9 cellular contexts compared by ENCODE assay signal in genomic region chr7:107501593-107501992, GRCh38. TPM values are rescaled to one million over a fixed set of nuclear protein-coding genes. Genes with fewer than 3 reads are reported as not detected.
DNase-seq lines count a peak whose midpoint lies in the region; TF ChIP-seq lines count a peak whose summit lies in the region.
"Had no signal": no experiment of that assay in that cellular context is flagged by ENCODE, and none has a peak within 500 bp of the region (broad histone marks: within the 10 kb centered on the region; RNA-seq: fewer than 3 reads in every experiment).

No MANE protein-coding gene starts in this region.

- H3K36me3 ChIP-seq in HEK293 (ENCODE audit: control insufficient read depth in 2 of 2, insufficient read depth in 1 of 2, low read length in 2 of 2) (no peaks in the 10 kb centered on the region), SK-N-SH (replicated peaks in 1 of 2; ENCODE audit: control insufficient read depth in 1 of 2, insufficient read depth in 2 of 2, low read length in 1 of 2) (peaks cover 0 to 5% of the 10 kb centered on the region in 2 experiments), right atrium auricular region (no peaks in the 10 kb centered on the region)

- H4K20me1 ChIP-seq in SK-N-SH (ENCODE audit: insufficient read depth): no peaks in the 10 kb centered on the region

- 94% methylated on average over 1 of the region's 1 CpG for WGBS in SK-N-SH (ENCODE audit: low lambda C conversion rate)

- H3K9ac ChIP-seq in SK-N-SH: no peak overlapping the region

- no peak overlapping the region for H3K27ac Mint-ChIP-seq in type B pancreatic cell

- POLR2A ChIA-PET in HEK293 (lab: Yijun Ruan, JAX): no interaction called here
- POLR2A ChIA-PET in SK-N-SH (lab: Yijun Ruan, JAX): no interaction called here

- H3K27me3 ChIP-seq in SK-N-SH (ENCODE audit: insufficient read depth) (no peaks in the 10 kb centered on the region), right atrium auricular region (no peaks in the 10 kb centered on the region)

- H3F3A ChIP-seq in SK-N-SH (replicated peaks; ENCODE audit: insufficient read depth): no peaks in the 10 kb centered on the region

- H3K79me2 ChIP-seq in SK-N-SH (ENCODE audit: insufficient read depth): peaks cover 21% of the 10 kb centered on the region

- H3K9me3 ChIP-seq in HEK293 (ENCODE audit: control insufficient read depth, insufficient read depth, low read depth, low read length) (no peaks in the 10 kb centered on the region), SK-N-SH (no peaks in the 10 kb centered on the region), right atrium auricular region (no peaks in the 10 kb centered on the region)

- H3K4me3 ChIP-seq in HEK293 (ENCODE audit: low read depth, low read length) (no peak overlapping the region), SK-N-SH (ENCODE audit: low read depth in 2 of 2, low read length in 1 of 2) (no peak overlapping the region), right atrium auricular region (no peak overlapping the region)

- peak; percentile 83 for TF ChIP-seq RAD21 in SK-N-SH (IDR thresholded peaks at IDR 0.05; ENCODE audit: low read length)

- H3K4me2 ChIP-seq in SK-N-SH: no peak overlapping the region

- TF ChIP-seq EP300 in SK-N-SH (IDR thresholded peaks at IDR 0.05; ENCODE audit: borderline replicate concordance in 1 of 2, low read depth in 1 of 2, low read length in 1 of 2): no peak

- H3K27ac ChIP-seq in HEK293 (ENCODE audit: extremely low read depth, low read depth, low read length) (no peak overlapping the region), SK-N-SH (ENCODE audit: low read depth in 2 of 2, low read length in 1 of 2) (no peak overlapping the region), right atrium auricular region (no peak overlapping the region)

- H3K27me3 Mint-ChIP-seq in type B pancreatic cell: no peaks in the 10 kb centered on the region
- H3K27me3 Mint-ChIP-seq: naive B cell had no signal

- no peaks in the 10 kb centered on the region for H3K9me2 ChIP-seq in SK-N-SH

- H3K4me1 Mint-ChIP-seq in type B pancreatic cell (ENCODE audit: unreplicated experiment): no peaks in the 10 kb centered on the region

- CTCF ChIA-PET in HEK293 (lab: Yijun Ruan, JAX): interaction anchor here (0.7 to 1.5 kb wide), 8 partner anchors 10 to 351 kb away, joined by 3 to 8 read pairs (median 4); no protein-coding TSS in a partner anchor
- CTCF ChIA-PET in SK-N-SH (lab: Yijun Ruan, JAX): interaction anchor here (0.6 to 3.0 kb wide), 34 partner anchors 10 to 372 kb away, joined by 3 to 28 read pairs (median 4); partner anchors contain the start of genes CBLL1, COG5 and DUS4L

- DNase-seq in DMS153 (lab: John Stamatoyannopoulos, UW): peak; percentile 18
- DNase-seq in SK-N-SH: peak; percentile 56
- DNase-seq in fibroblast of the conjunctiva (ENCODE audit: low read depth): peak; percentile 47
- no peak for DNase-seq in type B pancreatic cell (ENCODE audit: extremely low spot score, unreplicated experiment)
- DNase-seq in inferior parietal cortex (ENCODE audit: extremely low spot score): no peak
- no peak for DNase-seq in occipital lobe (lab: John Stamatoyannopoulos, UW)
- DNase-seq in right atrium auricular region (ENCODE audit: low spot score): no peak
- DNase-seq: naive B cell had no signal

- no peaks in the 10 kb centered on the region for H3K9me3 Mint-ChIP-seq in type B pancreatic cell
- H3K9me3 Mint-ChIP-seq: naive B cell had no signal

- TF ChIP-seq CTCF in HEK293 (tag by site-specific recombination; IDR thresholded peaks at IDR 0.05): no peak; the same call in 1 of the 2 replicates
- peak; percentile 70 for TF ChIP-seq CTCF in SK-N-SH (IDR thresholded peaks at IDR 0.05)
- peak; percentile 57 for TF ChIP-seq CTCF in type B pancreatic cell (conservative IDR thresholded peaks at IDR 0.05)
- peak in 1 of 2 donors; percentile 58 for TF ChIP-seq CTCF in right atrium auricular region (IDR thresholded peaks at IDR 0.05)

- H3K4me1 ChIP-seq in HEK293 (ENCODE audit: control insufficient read depth, insufficient read depth, low read length) (peaks cover 15% of the 10 kb centered on the region), SK-N-SH (ENCODE audit: control insufficient read depth in 1 of 2, insufficient read depth in 2 of 2, low read depth in 1 of 2, low read length in 1 of 2) (peaks cover 0 to 2% of the 10 kb centered on the region in 2 experiments; a peak in 2 of 4 replicates), right atrium auricular region (peaks cover 0 to 7% of the 10 kb centered on the region in 2 donors)

- H3K36me3 Mint-ChIP-seq in type B pancreatic cell: peaks cover 13% of the 10 kb centered on the region

- no peak overlapping the region for H2AFZ ChIP-seq in SK-N-SH (ENCODE audit: low read depth)

- H3K4me3 Mint-ChIP-seq in type B pancreatic cell: no peak overlapping the region
- H3K4me3 Mint-ChIP-seq: naive B cell had no signal

TF ChIP-seq in HEK293, 187 proteins besides CTCF, POLR2A, EP300 and RAD21:
- no peak for TF ChIP-seq ZNF561 (tag by site-specific recombination; IDR thresholded peaks at IDR 0.05; ENCODE audit: borderline replicate concordance)
- TF ChIP-seq ZNF423 (tag by site-specific recombination; IDR thresholded peaks at IDR 0.05): no peak
- peak; percentile 51 for TF ChIP-seq ZNF654 (tag by site-specific recombination; IDR thresholded peaks at IDR 0.05; ENCODE audit: low read depth)
- TF ChIP-seq ZNF10 (tag by site-specific recombination; IDR thresholded peaks at IDR 0.05): no peak
- no peak for TF ChIP-seq ZSCAN18 (tag by site-specific recombination; IDR thresholded peaks at IDR 0.05)
- TF ChIP-seq ZNF558 (tag by site-specific recombination; IDR thresholded peaks at IDR 0.05): no peak

TF ChIP-seq in SK-N-SH, 30 proteins besides CTCF, POLR2A, EP300 and RAD21:
- TF ChIP-seq TCF12 (IDR thresholded peaks at IDR 0.05) (peak; percentile 67), CHD2 (IDR thresholded peaks at IDR 0.05; ENCODE audit: low read length, partially characterized antibody) (no peak), SMC3 (IDR thresholded peaks at IDR 0.05; ENCODE audit: low read depth, low read length) (peak; percentile 76), RCOR1 (IDR thresholded peaks at IDR 0.05; ENCODE audit: low read length) (peak; percentile 35; the same call in 1 of the 2 replicates)

RNA-seq across cellular contexts. Expression of gene GPR22, which starts 31.7 kb away (rescaled TPM):
- 0.03 and 0.23 TPM in 2 replicates for polyA plus RNA-seq in SK-N-SH (2012; rRNA removed)
- polyA plus RNA-seq in SK-N-SH (2012; cell fraction: cytosol; rRNA removed): 0.12 TPM in 2 replicates
- not detected in 2 replicates for polyA plus RNA-seq in SK-N-SH (2012; cell fraction: nucleus; rRNA removed)
- total RNA-seq in type B pancreatic cell (ENCODE audit: low replicate concordance): not detected in 2 replicates
- total RNA-seq in occipital lobe: 226 TPM
- 10 to 100 TPM; 21.7 to 40.6 TPM for total RNA-seq in right atrium auricular region

Comparison
In these comparisons a context has a peak if more than half of its experiments do, and no peak if none do; other contexts are left out.
1. DNase-seq: peak in DMS153 (single experiment), SK-N-SH (single experiment) and fibroblast of the conjunctiva (single experiment); none in type B pancreatic cell (single experiment), inferior parietal cortex (single experiment), occipital lobe (single experiment) and right atrium auricular region (single experiment).
2. RNA of gene GPR22, which starts 31.7 kb away (total RNA-seq): 226 TPM in occipital lobe (single experiment) and 21.7 to 40.6 TPM in right atrium auricular region; not detected in type B pancreatic cell; every median in the first group is over 10 times any median in the second.